22 cellular contexts compared by ENCODE assay signal in the genomic region with DNA sequence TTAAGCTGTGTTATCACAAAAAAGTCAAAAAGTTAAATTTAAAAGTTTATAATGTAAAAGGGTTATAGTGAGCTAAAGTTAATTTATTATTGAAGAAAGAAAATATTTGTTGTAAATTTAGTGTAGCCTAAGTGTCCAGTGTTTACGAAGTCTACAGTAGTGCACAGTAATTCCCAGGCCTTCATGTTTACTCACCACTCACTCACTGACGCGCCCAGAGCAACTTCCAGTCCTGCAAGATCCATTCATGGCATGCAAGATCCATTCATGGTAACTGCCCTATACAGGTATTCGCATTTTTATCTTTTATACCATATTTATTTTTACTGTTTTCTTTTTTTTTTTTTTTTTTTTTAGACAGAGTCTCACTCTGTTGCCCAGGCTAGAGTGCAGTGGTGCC.
A peak's percentile ranks its signal among the peaks of the same experiment; 100 is the strongest.
DNase-seq lines count a peak whose midpoint lies in the region; ATAC-seq, FAIRE-seq and TF ChIP-seq lines count a peak whose summit lies in the region.
"Had no signal": no experiment of that assay in that cellular context is flagged by ENCODE, and none has a peak within 500 bp of the region (broad histone marks: within the 10 kb centered on the region; RNA-seq: fewer than 3 reads in every experiment).

No MANE protein-coding gene starts in this region.

- peaks cover 0 to 4% of the 10 kb centered on the region in 2 donors for H3K9me3 ChIP-seq in left lung
- H3K9me3 ChIP-seq: BE2C had no signal

- H3K36me3 Mint-ChIP-seq in glutamatergic neuron (ENCODE audit: unreplicated experiment), result peaks cover 18% of the 10 kb centered on the region
- H3K36me3 Mint-ChIP-seq: CD14-positive monocyte; CD8-positive, alpha-beta memory T cell had no signal

- FAIRE-seq in bronchial epithelial cell (lab: Jason Lieb, UNC) (no peak), GM12892 (lab: Jason Lieb, UNC) (no peak)
- FAIRE-seq: A549, D721Med, G401.6, H54 had no signal

- intact Hi-C loops in left lung (cut with DNase I), result no loop called here

- H3K4me1 ChIP-seq in left lung, result no peaks in the 10 kb centered on the region
- H3K4me1 ChIP-seq: BE2C, HAP-1 had no signal

- H3K36me3 ChIP-seq in bronchial epithelial cell (ENCODE audit: control insufficient read depth, insufficient read depth, low read length) (no peaks in the 10 kb centered on the region), left lung (no peaks in the 10 kb centered on the region)
- H3K36me3 ChIP-seq: BE2C; BLaER1 treated with 17β-estradiol and CSF1 and Interleukin-3, amounts not matched to agents 10 nM and 100 nM; HAP-1 had no signal

- ATAC-seq in left lung, result peak; percentile 64
- ATAC-seq in GM19035 (IDR thresholded peaks at IDR 0.05; ENCODE audit: unreplicated experiment), result no peak
- ATAC-seq: A549 had no signal

- TF ChIP-seq POLR2A in GM12892 (IDR thresholded peaks at IDR 0.05; ENCODE audit: low read depth, low read length), result no peak

- no peak overlapping the region for H3K4me3 ChIP-seq in LNCaP clone FGC (ENCODE audit: low read depth, low read length)
- H3K4me3 ChIP-seq in bronchial epithelial cell (ENCODE audit: low read depth, low read length), result no peak overlapping the region
- H3K4me3 ChIP-seq in left lung, result no peak overlapping the region
- H3K4me3 ChIP-seq: A549; BLaER1 treated with 17β-estradiol and CSF1 and Interleukin-3, amounts not matched to agents 10 nM and 100 nM; HAP-1 had no signal

- H3K9me3 Mint-ChIP-seq in glutamatergic neuron (ENCODE audit: unreplicated experiment), result peaks cover 1% of the 10 kb centered on the region

- no peak overlapping the region for H3K4me3 Mint-ChIP-seq in glutamatergic neuron (ENCODE audit: unreplicated experiment)
- H3K4me3 Mint-ChIP-seq: CD14-positive monocyte; CD4-positive, alpha-beta T cell; CD8-positive, alpha-beta memory T cell had no signal

- H3K27me3 ChIP-seq in bronchial epithelial cell (ENCODE audit: control insufficient read depth, insufficient read depth, low read length) (peaks cover 4% of the 10 kb centered on the region), left lung (peaks cover 0 to 11% of the 10 kb centered on the region in 2 donors)
- H3K27me3 ChIP-seq: BLaER1 treated with 17β-estradiol and CSF1 and Interleukin-3, amounts not matched to agents 10 nM and 100 nM had no signal

- H3K4me1 Mint-ChIP-seq in glutamatergic neuron (ENCODE audit: low read depth, unreplicated experiment), result no peaks in the 10 kb centered on the region
- H3K4me1 Mint-ChIP-seq: CD14-positive monocyte; CD8-positive, alpha-beta memory T cell had no signal

- TF ChIP-seq CTCF in LNCaP clone FGC (IDR thresholded peaks at IDR 0.05; ENCODE audit: control insufficient read depth, extremely low read depth, insufficient read depth) (no peak), bronchial epithelial cell (IDR thresholded peaks at IDR 0.05; ENCODE audit: insufficient read depth, low read length, severe bottlenecking) (no peak), left lung (IDR thresholded peaks at IDR 0.05) (no peak), glutamatergic neuron (IDR thresholded peaks at IDR 0.05; ENCODE audit: partially characterized antibody, unreplicated experiment) (no peak)

- no peaks in the 10 kb centered on the region for H3K27me3 Mint-ChIP-seq in glutamatergic neuron (ENCODE audit: unreplicated experiment)

- DNase-seq in LNCaP clone FGC (ENCODE audit: low read depth), result peak; percentile 14
- peak; percentile 8 for DNase-seq in bronchial epithelial cell (ENCODE audit: low read depth)
- no peak for DNase-seq in left lung
- DNase-seq in glutamatergic neuron, result no peak
- no peak for DNase-seq in GM12892 (ENCODE audit: insufficient read length)
- DNase-seq: 8988T; ACHN; AML-193; BE2C; CD4-positive, alpha-beta T cell; CD8-positive, alpha-beta memory T cell; DMS 273 treated with DMSO at 0.1 percent for 48 hours; DND-41; GOT3 had no signal

- H3K27ac ChIP-seq in left lung, result no peak overlapping the region
- H3K27ac ChIP-seq: A549; BLaER1 treated with 17β-estradiol and CSF1 and Interleukin-3, amounts not matched to agents 10 nM and 100 nM had no signal

- no peak overlapping the region for H3K27ac Mint-ChIP-seq in glutamatergic neuron (ENCODE audit: unreplicated experiment)
- H3K27ac Mint-ChIP-seq: CD4-positive, alpha-beta T cell; CD8-positive, alpha-beta memory T cell had no signal

Comparison
In these comparisons a context has a peak if more than half of its experiments do, and no peak if none do; other contexts are left out.
1. DNase-seq: peak in LNCaP clone FGC (single experiment) and bronchial epithelial cell (single experiment); none in left lung (0 of 2), glutamatergic neuron (single experiment) and GM12892 (single experiment).